Comparison of ENCODE assay signal across 1 cellular context in genomic region chr6:95648636-95649035, GRCh38.
TF ChIP-seq lines count a peak whose summit lies in the region.

No MANE protein-coding gene starts in this region.

TF ChIP-seq in H1, 55 proteins besides CTCF, POLR2A, EP300 and RAD21:
- TF ChIP-seq KDM5A (IDR thresholded peaks at IDR 0.05; ENCODE audit: low read length) (no peak), CREB1 (IDR thresholded peaks at IDR 0.05) (no peak), CBX8 (IDR thresholded peaks at IDR 0.05; ENCODE audit: borderline replicate concordance, low read depth, low read length) (no peak), JUN (IDR thresholded peaks at IDR 0.05; ENCODE audit: low read depth, low read length) (no peak), HDAC6 (IDR thresholded peaks at IDR 0.05; ENCODE audit: low read depth, low read length) (no peak), PHF8 (conservative IDR thresholded peaks at IDR 0.05; ENCODE audit: low read depth, low read length) (no peak), FOSL1 (IDR thresholded peaks at IDR 0.05; ENCODE audit: insufficient read depth, low read depth, low read length) (no peak), POU5F1 (IDR thresholded peaks at IDR 0.05; ENCODE audit: low read depth, low read length) (no peak), MAX (IDR thresholded peaks at IDR 0.05) (no peak), CBX5 (IDR thresholded peaks at IDR 0.05; ENCODE audit: low read depth, low read length) (no peak), CHD1 (IDR thresholded peaks at IDR 0.05; ENCODE audit: low read depth, low read length) (no peak), SIRT6 (IDR thresholded peaks at IDR 0.05; ENCODE audit: low read length) (no peak), CHD7 (IDR thresholded peaks at IDR 0.05; ENCODE audit: insufficient replicate concordance, low read length) (no peak), TCF12 (IDR thresholded peaks at IDR 0.05; ENCODE audit: low read depth, low read length) (no peak), NRF1 (IDR thresholded peaks at IDR 0.05; ENCODE audit: low read depth, low read length) (no peak), TBP (IDR thresholded peaks at IDR 0.05; ENCODE audit: low read depth, low read length) (no peak)
TF ChIP-seq in H1: peak in this region for 0.
